In genomic region chr5:122846051-122846567, GRCh38 we compare ENCODE assay signal across 1 cellular context.
TF ChIP-seq lines count a peak whose summit lies in the region.

No MANE protein-coding gene starts in this region.

TF ChIP-seq in GM12878, 131 proteins besides CTCF, POLR2A, EP300 and RAD21 (continued from another document):
- TF ChIP-seq E4F1 (IDR thresholded peaks at IDR 0.05; ENCODE audit: borderline replicate concordance, partially characterized antibody) (no peak), RELA (IDR thresholded peaks at IDR 0.05; ENCODE audit: borderline replicate concordance, partially characterized antibody) (no peak), BMI1 (IDR thresholded peaks at IDR 0.05; ENCODE audit: borderline replicate concordance) (no peak), ZBTB33 (IDR thresholded peaks at IDR 0.05) (no peak), CHD2 (IDR thresholded peaks at IDR 0.05; ENCODE audit: borderline replicate concordance, low read depth, low read length) (no peak), ATF2 (IDR thresholded peaks at IDR 0.05; ENCODE audit: low read length) (no peak), ATF7 (IDR thresholded peaks at IDR 0.05; ENCODE audit: low read depth) (no peak), PAX5 (IDR thresholded peaks at IDR 0.05; ENCODE audit: borderline replicate concordance, low read depth, low read length) (no peak), EED (IDR thresholded peaks at IDR 0.05; ENCODE audit: low read depth) (no peak), ZNF207 (IDR thresholded peaks at IDR 0.05; ENCODE audit: borderline replicate concordance) (no peak), USF2 (IDR thresholded peaks at IDR 0.05; ENCODE audit: borderline replicate concordance, low read depth, low read length) (no peak), MEF2B (IDR thresholded peaks at IDR 0.05; ENCODE audit: partially characterized antibody, poor library complexity, severe bottlenecking) (no peak), ZNF384 (IDR thresholded peaks at IDR 0.05; ENCODE audit: borderline replicate concordance, low read depth, low read length) (no peak), FOXK2 (IDR thresholded peaks at IDR 0.05) (no peak), NFXL1 (IDR thresholded peaks at IDR 0.05; ENCODE audit: borderline replicate concordance) (no peak), PBX3 (IDR thresholded peaks at IDR 0.05; ENCODE audit: insufficient replicate concordance, low read depth, low read length) (no peak), STAT3 (IDR thresholded peaks at IDR 0.05; ENCODE audit: low read depth, low read length) (no peak), GABPA (IDR thresholded peaks at IDR 0.05; ENCODE audit: low read depth) (no peak), JUND (IDR thresholded peaks at IDR 0.05; ENCODE audit: low read depth, low read length) (no peak)
